ENCODE assay signal across 25 cellular contexts in the genomic region with DNA sequence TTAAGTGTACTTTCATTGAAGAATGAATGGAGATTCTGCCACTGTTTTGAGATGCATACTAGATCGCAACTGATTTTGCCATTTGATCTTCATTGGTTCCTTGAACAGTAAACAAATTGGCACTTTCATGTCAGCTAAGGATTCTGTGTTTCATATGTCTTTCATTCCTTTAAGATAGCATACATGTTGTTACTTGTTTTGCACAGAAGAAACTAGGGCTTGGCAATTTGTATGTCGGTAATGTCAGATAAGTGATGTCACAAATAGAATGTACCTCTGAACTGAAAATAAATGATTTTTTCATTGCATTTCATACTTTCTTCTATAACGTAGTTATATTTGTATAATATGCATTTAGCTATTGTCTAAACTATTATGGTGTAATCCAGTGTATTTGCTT.
DNase-seq lines count a peak whose midpoint lies in the region; ATAC-seq, FAIRE-seq and TF ChIP-seq lines count a peak whose summit lies in the region.
"Had no signal": no experiment of that assay in that cellular context is flagged by ENCODE, and none has a peak within 500 bp of the region (broad histone marks: within the 10 kb centered on the region; RNA-seq: fewer than 3 reads in every experiment).

No MANE protein-coding gene starts in this region.

- no peak overlapping the region for H2AFZ ChIP-seq in mammary epithelial cell (ENCODE audit: low read depth, low read length)
- H2AFZ ChIP-seq in keratinocyte (ENCODE audit: control insufficient read depth, low read length) = no peak overlapping the region
- H2AFZ ChIP-seq: GM23338 had no signal

- 42% methylated on average over 3 of the region's 3 CpGs for WGBS in mammary epithelial cell (ENCODE audit: low coverage, missing lambda C conversion rate)

- peak overlapping the region; percentile 13 for H3K27ac ChIP-seq in mammary epithelial cell (ENCODE audit: insufficient read depth, low read depth, low read length)
- peak overlapping the region; percentile 56 for H3K27ac ChIP-seq in keratinocyte (ENCODE audit: control insufficient read depth, insufficient read depth, low read length)
- H3K27ac ChIP-seq: A549; BLaER1 treated with 17β-estradiol and CSF1 and Interleukin-3, amounts not matched to agents 10 nM and 100 nM had no signal

- DNase-seq in mammary epithelial cell (no peak), MCF 10A (ENCODE audit: unreplicated experiment) (no peak), epithelial cell of esophagus (ENCODE audit: low read depth) (peak; percentile 53), keratinocyte (ENCODE audit: low read depth, low spot score) (no peak), NCI-H748 (lab: John Stamatoyannopoulos, UW; ENCODE audit: unreplicated experiment) (no peak)
- no peak for DNase-seq in stimulated activated CD4-positive, alpha-beta T cell treated with anti-CD3 and anti-CD28 coated beads, Interleukin-1b, Interleukin-23, amount 100 ng/mL, for 48 hours
- DNase-seq: 8988T; ACHN; AML-193; BE2C; CD4-positive, alpha-beta T cell; CD8-positive, alpha-beta memory T cell; DMS 273 treated with DMSO at 0.1 percent for 48 hours; DMS79; EL; GDM1; H9 had no signal

- no peak overlapping the region for H3K27ac Mint-ChIP-seq in MCF 10A (ENCODE audit: low read depth, unreplicated experiment)
- H3K27ac Mint-ChIP-seq in stimulated activated memory B cell treated with anti-CD40 and anti-IgM and Interleukin-4, amounts not matched to agents 10 μg/mL and 1 μg/mL and 100 μg/mL, for 72 hours = no peak overlapping the region
- H3K27ac Mint-ChIP-seq: CD14-positive monocyte; CD4-positive, alpha-beta T cell; CD8-positive, alpha-beta memory T cell; GM23338 had no signal

- intact Hi-C loops in mammary epithelial cell (cut with micrococcal nuclease) = no loop called here
- intact Hi-C loops in MCF 10A (cut with micrococcal nuclease) = no loop called here

- H3K36me3 Mint-ChIP-seq in MCF 10A (ENCODE audit: insufficient read depth, unreplicated experiment) = no peaks in the 10 kb centered on the region
- H3K36me3 Mint-ChIP-seq in stimulated activated memory B cell treated with anti-CD40 and anti-IgM and Interleukin-4, amounts not matched to agents 10 μg/mL and 1 μg/mL and 100 μg/mL, for 72 hours = no peaks in the 10 kb centered on the region
- H3K36me3 Mint-ChIP-seq: CD14-positive monocyte; CD8-positive, alpha-beta memory T cell had no signal

- H3K9me3 ChIP-seq in mammary epithelial cell (replicated peaks; ENCODE audit: insufficient read depth, low read length) = no peaks in the 10 kb centered on the region
- H3K9me3 ChIP-seq in keratinocyte (ENCODE audit: control insufficient read depth, low read depth, low read length) = no peaks in the 10 kb centered on the region
- H3K9me3 ChIP-seq: A549; BE2C; BLaER1 treated with 17β-estradiol and CSF1 and Interleukin-3, amounts not matched to agents 10 nM and 100 nM had no signal

- no peak overlapping the region for H3K4me3 ChIP-seq in mammary epithelial cell (replicated peaks in 1 of 3; ENCODE audit: insufficient read depth in 1 of 3, low read depth in 2 of 3, low read length in 3 of 3)
- no peak overlapping the region for H3K4me3 ChIP-seq in epithelial cell of esophagus (ENCODE audit: low read length)
- H3K4me3 ChIP-seq in keratinocyte (ENCODE audit: control insufficient read depth in 2 of 3, extremely low read depth in 1 of 3, insufficient read depth in 2 of 3, low read depth in 1 of 3, low read length in 3 of 3) = no peak overlapping the region
- H3K4me3 ChIP-seq: A549; BLaER1 treated with 17β-estradiol and CSF1 and Interleukin-3, amounts not matched to agents 10 nM and 100 nM; GM12878; GM23338 had no signal

- H3K9me1 ChIP-seq in keratinocyte (ENCODE audit: control insufficient read depth, extremely low read depth, insufficient read depth, low read length) = no peaks in the 10 kb centered on the region

- H4K20me1 ChIP-seq in mammary epithelial cell (ENCODE audit: insufficient read depth, low read length) (no peaks in the 10 kb centered on the region), keratinocyte (ENCODE audit: control insufficient read depth, extremely low read depth, insufficient read depth, low read length) (no peaks in the 10 kb centered on the region)

- H3K27me3 Mint-ChIP-seq in MCF 10A (ENCODE audit: insufficient read depth, unreplicated experiment) = no peaks in the 10 kb centered on the region
- H3K27me3 Mint-ChIP-seq in stimulated activated memory B cell treated with anti-CD40 and anti-IgM and Interleukin-4, amounts not matched to agents 10 μg/mL and 1 μg/mL and 100 μg/mL, for 72 hours = no peaks in the 10 kb centered on the region
- H3K27me3 Mint-ChIP-seq: CD4-positive, alpha-beta T cell; CD8-positive, alpha-beta memory T cell had no signal

- H3K4me2 ChIP-seq in mammary epithelial cell (ENCODE audit: insufficient read depth, low read depth, low read length) (peak overlapping the region; percentile 32), keratinocyte (ENCODE audit: control insufficient read depth, extremely low read depth, insufficient read depth, low read depth, low read length) (peak overlapping the region; percentile 76)
- H3K4me2 ChIP-seq: A549; BLaER1 treated with 17β-estradiol and CSF1 and Interleukin-3, amounts not matched to agents 10 nM and 100 nM; GM23338 had no signal

- CTCF ChIA-PET in mammary epithelial cell (lab: Charles Lee; ENCODE audit: low non-redundant PET) (no interaction called here), MCF 10A (lab: Yijun Ruan, JAX) (interaction anchor here (0.6 to 1.2 kb wide), 4 partner anchors 19 to 1419 kb away, joined by 3 to 4 read pairs (median 3); no protein-coding TSS in a partner anchor)

- H3K4me1 ChIP-seq in mammary epithelial cell (ENCODE audit: insufficient read depth, low read length) (peaks cover 7% of the 10 kb centered on the region), keratinocyte (ENCODE audit: control insufficient read depth, extremely low read depth, insufficient read depth, low read length) (peaks cover 10% of the 10 kb centered on the region)
- H3K4me1 ChIP-seq: BLaER1 treated with 17β-estradiol and CSF1 and Interleukin-3, amounts not matched to agents 10 nM and 100 nM had no signal

- dilution Hi-C loops in mammary epithelial cell (cut with HindIII; ENCODE audit: low sequenced_read_pairs) (no loop called here), keratinocyte (cut with MboI; ENCODE audit: extremely low pct_ligation_motif_present, low sequenced_read_pairs) (no loop called here)

- H3K4me3 Mint-ChIP-seq in MCF 10A (ENCODE audit: unreplicated experiment) = no peak overlapping the region
- no peak overlapping the region for H3K4me3 Mint-ChIP-seq in stimulated activated memory B cell treated with anti-CD40 and anti-IgM and Interleukin-4, amounts not matched to agents 10 μg/mL and 1 μg/mL and 100 μg/mL, for 72 hours
- H3K4me3 Mint-ChIP-seq: CD14-positive monocyte; CD4-positive, alpha-beta T cell; CD8-positive, alpha-beta memory T cell; GM23338; H9 had no signal

- FAIRE-seq in keratinocyte (lab: Jason Lieb, UNC) = peak; percentile 83
- FAIRE-seq: A549, D721Med, GM12878 had no signal

- H3K36me3 ChIP-seq in mammary epithelial cell (ENCODE audit: insufficient read depth, low read length) = no peaks in the 10 kb centered on the region
- H3K36me3 ChIP-seq in keratinocyte (ENCODE audit: control insufficient read depth in 2 of 2, extremely low read depth in 1 of 2, insufficient read depth in 2 of 2, low read length in 2 of 2) = no peaks in the 10 kb centered on the region
- H3K36me3 ChIP-seq: BE2C had no signal

- ATAC-seq in stimulated activated memory B cell treated with anti-CD40 and anti-IgM and Interleukin-4, amounts not matched to agents 10 μg/mL and 1 μg/mL and 100 μg/mL, for 72 hours = no peak
- ATAC-seq: A549, GM12878, GM23338, HCT116 had no signal

- in situ Hi-C loops in mammary epithelial cell (cut with MboI; ENCODE audit: low sequenced_read_pairs in 2 of 2) = no loop called here

- H3K9me3 Mint-ChIP-seq in MCF 10A (ENCODE audit: unreplicated experiment) = no peaks in the 10 kb centered on the region
- no peaks in the 10 kb centered on the region for H3K9me3 Mint-ChIP-seq in stimulated activated memory B cell treated with anti-CD40 and anti-IgM and Interleukin-4, amounts not matched to agents 10 μg/mL and 1 μg/mL and 100 μg/mL, for 72 hours
- H3K9me3 Mint-ChIP-seq: CD14-positive monocyte; CD4-positive, alpha-beta T cell; GM23338; H9 had no signal

- TF ChIP-seq CTCF in mammary epithelial cell (conservative IDR thresholded peaks at IDR 0.05 in 1 of 2, IDR thresholded peaks at IDR 0.05 in 1 of 2; ENCODE audit: extremely low read depth in 1 of 2, insufficient read depth in 1 of 2, low read depth in 1 of 2, low read length in 2 of 2) (no peak), MCF 10A (IDR thresholded peaks at IDR 0.05; ENCODE audit: unreplicated experiment) (no peak), epithelial cell of esophagus (IDR thresholded peaks at IDR 0.05; ENCODE audit: insufficient read depth, low read depth, low read length, missing control alignments) (no peak), keratinocyte (optimal IDR thresholded peaks at IDR 0.05 in 1 of 3, IDR thresholded peaks at IDR 0.05 in 1 of 3, conservative IDR thresholded peaks at IDR 0.05 in 1 of 3; ENCODE audit: extremely low read depth in 1 of 3, insufficient read depth in 2 of 3, low read length in 3 of 3) (no peak)

- BruUV-seq in mammary epithelial cell (replicated peaks; lab: Mats Ljungman, UMichigan) (no TSS peak), MCF 10A (replicated peaks; lab: Mats Ljungman, UMichigan) (no TSS peak)

- H3K27me3 ChIP-seq in mammary epithelial cell (ENCODE audit: insufficient read depth, low read length) (no peaks in the 10 kb centered on the region), keratinocyte (ENCODE audit: control insufficient read depth, extremely low read depth, insufficient read depth, low read length) (no peaks in the 10 kb centered on the region)
- H3K27me3 ChIP-seq: BE2C; BLaER1 treated with 17β-estradiol and CSF1 and Interleukin-3, amounts not matched to agents 10 nM and 100 nM had no signal

- POLR2A ChIA-PET in MCF 10A (lab: Yijun Ruan, JAX) = interaction anchor here (0.7 to 2.5 kb wide), 12 partner anchors 7 to 280 kb away, joined by 3 to 10 read pairs (median 5); no protein-coding TSS in a partner anchor

- peaks cover 71% of the 10 kb centered on the region for H3K79me2 ChIP-seq in mammary epithelial cell (ENCODE audit: insufficient read depth, low read length)
- peaks cover 34% of the 10 kb centered on the region for H3K79me2 ChIP-seq in keratinocyte (ENCODE audit: control insufficient read depth, insufficient read depth, low read length)

- H3K4me1 Mint-ChIP-seq in MCF 10A (ENCODE audit: insufficient read depth, unreplicated experiment) = no peaks in the 10 kb centered on the region
- H3K4me1 Mint-ChIP-seq in stimulated activated memory B cell treated with anti-CD40 and anti-IgM and Interleukin-4, amounts not matched to agents 10 μg/mL and 1 μg/mL and 100 μg/mL, for 72 hours = no peaks in the 10 kb centered on the region
- H3K4me1 Mint-ChIP-seq: CD14-positive monocyte; CD8-positive, alpha-beta memory T cell; GM23338 had no signal

- no peak overlapping the region for H3K9ac ChIP-seq in mammary epithelial cell (ENCODE audit: insufficient read depth, low read length)
- no peak overlapping the region for H3K9ac ChIP-seq in keratinocyte (ENCODE audit: control insufficient read depth, extremely low read depth, insufficient read depth, low read length)
- H3K9ac ChIP-seq: BLaER1 treated with 17β-estradiol and CSF1 and Interleukin-3, amounts not matched to agents 10 nM and 100 nM had no signal
